In the genomic region with DNA sequence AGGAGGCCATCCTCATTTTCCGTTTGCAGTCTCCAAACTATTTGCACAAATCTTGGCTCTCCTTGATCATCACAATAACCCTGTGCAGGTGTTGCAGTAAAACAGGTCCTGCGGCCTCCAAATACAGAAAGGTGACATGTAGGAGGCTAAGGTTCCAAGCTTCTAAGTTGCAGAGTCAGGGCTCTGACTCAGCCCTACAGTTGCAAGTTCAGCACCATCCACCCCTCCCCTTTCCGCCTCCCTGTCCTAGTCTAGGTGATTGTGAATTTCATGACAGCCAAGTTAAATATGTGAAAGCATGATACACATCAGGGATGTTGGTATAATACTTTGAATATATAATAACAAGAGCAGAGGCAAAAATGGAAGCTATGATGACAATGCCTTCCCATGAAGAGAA, we compare ENCODE assay signal across 32 cellular contexts.
"Had no signal": no experiment of that assay in that cellular context is flagged by ENCODE, and none has a peak within 500 bp of the region (broad histone marks: within the 10 kb centered on the region; RNA-seq: fewer than 3 reads in every experiment).

No MANE protein-coding gene starts in this region.

- H3K9me3 ChIP-seq: esophagus muscularis mucosa, gastrocnemius medialis, heart right ventricle had no signal

- H3K79me2 ChIP-seq: hepatocyte had no signal

- FAIRE-seq: astrocyte, colon, endometrium, endothelial cell of umbilical vein had no signal

- H3K27ac ChIP-seq: brain microvascular endothelial cell, esophagus muscularis mucosa, foreskin keratinocyte, gastrocnemius medialis, heart right ventricle, hepatocyte, WERI-Rb-1 had no signal

- H3K4me1 ChIP-seq: foreskin keratinocyte, gastrocnemius medialis, heart right ventricle had no signal

- H3K4me2 ChIP-seq: hepatocyte had no signal

- ATAC-seq: activated CD4-positive, CD25-positive, alpha-beta regulatory T cell treated with anti-CD3 and anti-CD28 coated beads, Interleukin-2, amount 50 U/mL, for 24 hours; activated CD8-positive, alpha-beta T cell treated with anti-CD3 and anti-CD28 coated beads for 36 hours; activated T-cell treated with anti-CD3 and anti-CD28 coated beads, Interleukin-2, amount 50 U/mL, for 4 hours; activated T-helper 17 cell treated with anti-CD3 and anti-CD28 coated beads, Interleukin-2, amount 50 U/mL, for 72 hours; foreskin keratinocyte; gastrocnemius medialis; heart right ventricle; T-helper 17 cell had no signal

- H3K4me3 ChIP-seq: esophagus muscularis mucosa, gastrocnemius medialis, heart right ventricle, hepatocyte had no signal

- H2AFZ ChIP-seq: hepatocyte had no signal

- H3K36me3 ChIP-seq: brain microvascular endothelial cell, esophagus muscularis mucosa, gastrocnemius medialis, heart right ventricle, WERI-Rb-1 had no signal

- DNase-seq: activated B cell treated with CpG ODN at 0.5 μM for 24 hours; activated CD4-positive, alpha-beta T cell treated with anti-CD3 and anti-CD28 coated beads for 48 hours; activated CD4-positive, alpha-beta T cell treated with anti-CD3 and anti-CD28 coated beads, Interleukin-2, amount 50 U/mL, for 1 hour; activated CD4-positive, alpha-beta T cell treated with anti-CD3 and anti-CD28 coated beads, Interleukin-2, amount 50 U/mL, for 48 hours; activated CD8-positive, alpha-beta memory T cell treated with anti-CD3 and anti-CD28 coated beads for 24 hours; activated CD8-positive, alpha-beta T cell treated with anti-CD3 and anti-CD28 coated beads for 36 hours; activated effector memory CD4-positive, alpha-beta T cell treated with Interleukin-2 at 50 U/mL for 16 hours; activated gamma-delta T cell treated with Interleukin-2 at 50 U/mL for 16 hours; activated naive CD4-positive, alpha-beta T cell treated with anti-CD3 and anti-CD28 coated beads, Interleukin-2, amount 50 U/mL, for 16 hours; activated naive CD4-positive, alpha-beta T cell treated with Interleukin-2 at 50 U/mL for 16 hours; activated T-cell treated with anti-CD3 and anti-CD28 coated beads, Interleukin-2, amount 50 U/mL, for 4 hours; amniotic stem cell; anterior cingulate cortex; brain microvascular endothelial cell; cortex of kidney; dermis blood vessel endothelial cell; effector CD8-positive, alpha-beta T cell; foreskin keratinocyte; gastrocnemius medialis; glutamatergic neuron; heart right ventricle; T-helper 17 cell; T1000; WERI-Rb-1 had no signal

- H3K27me3 ChIP-seq: brain microvascular endothelial cell, esophagus muscularis mucosa, foreskin keratinocyte, gastrocnemius medialis had no signal
